Comparison of ENCODE assay signal across 8 cellular contexts in the genomic region with DNA sequence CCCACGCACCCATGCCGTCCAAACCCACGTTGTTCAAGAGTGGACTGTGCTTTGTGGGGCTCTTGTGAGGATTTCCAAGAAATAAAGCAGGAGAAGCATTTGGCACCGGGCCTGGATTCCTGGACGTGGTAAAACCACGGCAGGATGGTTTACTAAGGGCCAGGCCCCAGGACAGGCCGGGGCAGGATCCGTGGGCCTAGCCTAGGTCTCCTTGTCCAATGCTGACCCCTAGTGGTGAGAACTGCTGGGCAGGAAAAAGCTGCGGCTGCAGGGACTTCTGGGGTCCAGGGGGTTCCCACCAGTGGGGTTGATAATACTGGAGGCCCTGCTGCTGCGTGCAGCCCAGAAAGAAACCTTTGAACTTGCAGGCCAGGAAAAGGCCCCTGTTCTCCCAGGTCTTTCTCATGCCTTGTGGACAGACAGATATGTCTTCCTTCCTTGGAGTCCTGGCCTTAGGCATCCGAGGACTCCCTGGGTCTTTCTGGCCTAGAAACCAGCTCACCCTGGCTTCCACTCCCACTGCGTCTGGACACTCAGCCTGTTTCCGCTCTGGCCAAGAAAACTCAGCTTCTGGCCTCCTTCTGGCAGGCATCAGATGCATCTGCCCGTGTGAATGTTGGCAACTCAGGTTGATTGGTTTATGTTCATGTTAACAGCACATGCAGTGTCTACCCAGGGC.
DNase-seq lines count a peak whose midpoint lies in the region; ATAC-seq and TF ChIP-seq lines count a peak whose summit lies in the region.

No MANE protein-coding gene starts in this region.

- H3F3A ChIP-seq in Loucy (ENCODE audit: low read depth): no peaks in the 10 kb centered on the region

- TF ChIP-seq CTCF in Loucy (conservative IDR thresholded peaks at IDR 0.05; ENCODE audit: low read length) (peak; percentile 92), VCaP (conservative IDR thresholded peaks at IDR 0.05) (peak; percentile 92)

- no peaks in the 10 kb centered on the region for H3K9me3 ChIP-seq in Loucy (ENCODE audit: insufficient read depth, low read depth, low read length)

- no peaks in the 10 kb centered on the region for H3K27me3 ChIP-seq in Loucy (ENCODE audit: insufficient read depth, low read length, poor library complexity, severe bottlenecking)

- no peak overlapping the region; the same call in 1 of the 2 replicates for H2AFZ ChIP-seq in Loucy (ENCODE audit: low read length)

- H3K4me1 ChIP-seq in Loucy (ENCODE audit: insufficient read depth, low read length, poor library complexity, severe bottlenecking): no peaks in the 10 kb centered on the region

- no peaks in the 10 kb centered on the region for H3K79me2 ChIP-seq in Loucy (ENCODE audit: insufficient read depth, low read length)

- no peaks in the 10 kb centered on the region for H3K9me2 ChIP-seq in Loucy (replicated peaks; ENCODE audit: low read depth, low read length)

- peak overlapping the region; percentile 53 for H3K9ac ChIP-seq in Loucy (ENCODE audit: low read depth, low read length, poor library complexity, severe bottlenecking)

- no peaks in the 10 kb centered on the region for H3K36me3 ChIP-seq in Loucy (ENCODE audit: insufficient read depth, low read length)

- H3K27ac ChIP-seq in VCaP (no peak overlapping the region), caudate nucleus (ENCODE audit: low read depth, low read length) (no peak overlapping the region)

- DNase-seq in NCI-H1436 (lab: John Stamatoyannopoulos, UW): peak; percentile 59
- DNase-seq in NCI-H1436 treated with DMSO at 0.1 percent for 48 hours (lab: John Stamatoyannopoulos, UW): no peak
- peak in 60 of 61 donors; percentile 15 to 86 (median 59) for DNase-seq in caudate nucleus (lab: John Stamatoyannopoulos, UW)
- peak; percentile 65 for DNase-seq in kidney glomerular epithelial cell (lab: John Stamatoyannopoulos, UW)
- DNase-seq in stimulated activated CD4-positive, alpha-beta T cell treated with anti-CD3 and anti-CD28 coated beads, Interleukin-1b, Interleukin-23, amount 100 ng/mL, for 4 hours (ENCODE audit: low read depth in 2 of 2): peak; percentile 30 to 42

- no peaks in the 10 kb centered on the region for H4K20me1 ChIP-seq in Loucy (ENCODE audit: insufficient read depth, low read length, poor library complexity, severe bottlenecking)

- no peak overlapping the region for H3K4me2 ChIP-seq in Loucy (ENCODE audit: low read depth, low read length, poor library complexity, severe bottlenecking)

- no peak overlapping the region for H3K4me3 ChIP-seq in Loucy (ENCODE audit: low read length, poor library complexity, severe bottlenecking)

- ATAC-seq in HG02884 (IDR thresholded peaks at IDR 0.05; ENCODE audit: unreplicated experiment): no peak
